ENCODE assay signal across 8 cellular contexts in the genomic region with DNA sequence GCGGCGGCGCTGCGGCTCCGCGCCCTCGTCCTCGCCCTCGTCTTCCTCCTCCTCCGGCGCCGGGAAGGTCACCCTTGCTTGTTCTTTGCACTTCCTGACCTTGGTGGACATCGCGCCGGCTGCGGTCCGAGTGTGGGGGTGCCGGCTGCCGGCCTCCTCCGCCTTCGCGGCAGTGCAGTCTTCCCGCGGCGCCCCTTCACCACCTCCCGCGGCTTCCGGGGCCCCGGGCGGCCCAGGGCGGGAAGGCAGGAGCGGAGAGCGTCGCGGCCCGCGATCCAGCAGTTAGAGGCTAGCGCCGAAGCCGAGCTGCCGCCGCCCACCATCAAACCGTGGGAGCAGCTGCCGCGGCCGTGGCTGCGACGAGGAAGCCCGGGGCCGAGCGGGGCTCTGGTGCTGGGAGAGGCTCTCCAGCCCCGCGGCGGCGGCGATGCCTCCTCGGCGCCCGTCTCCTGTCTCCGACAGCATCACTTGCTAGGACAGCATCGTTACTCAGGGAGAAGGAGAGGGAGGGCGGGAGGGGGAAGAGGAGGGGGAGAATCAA. TPM values are rescaled to one million over a fixed set of nuclear protein-coding genes. Genes with fewer than 3 reads are reported as not detected.
DNase-seq lines count a peak whose midpoint lies in the region; ATAC-seq and TF ChIP-seq lines count a peak whose summit lies in the region.

A gene (minus strand): TSS at position 491 of the 541 bp plus-strand sequence. CDS start 380 bp downstream, at position 111.

- DNase-seq in T-cell (peak in 17 of 34 experiments; percentile 1 to 27 (median 15)), brain microvascular endothelial cell (no peak), iPS-NIHi7 (ENCODE audit: extremely low spot score) (peak; percentile 50), GDM1 (lab: John Stamatoyannopoulos, UW) (no peak), superior temporal gyrus (ENCODE audit: extremely low spot score) (no peak)
- DNase-seq in stimulated activated CD4-positive, alpha-beta T cell treated with anti-CD3 and anti-CD28 coated beads, Interleukin-12 subunit alpha, Interleukin-12 subunit beta, amount 100 ng/mL, for 4 hours = peak; percentile 29

- no peaks in the 10 kb centered on the region for H3K36me3 ChIP-seq in brain microvascular endothelial cell (replicated peaks)

- ATAC-seq in GM18517 (IDR thresholded peaks at IDR 0.05; ENCODE audit: unreplicated experiment) (peak; percentile 25), HG02884 (IDR thresholded peaks at IDR 0.05; ENCODE audit: unreplicated experiment) (peak; percentile 32), T-cell (replicated peaks in 1 of 4) (peak; percentile 43 to 48 (median 46))

- peaks cover 14 to 22% (median 19%) of the 10 kb centered on the region in 3 donors for H3K4me1 Mint-ChIP-seq in T-cell

- TF ChIP-seq CTCF in brain microvascular endothelial cell (IDR thresholded peaks at IDR 0.05; ENCODE audit: low read depth, low read length, missing control alignments) = no peak

- no peaks in the 10 kb centered on the region for H3K27me3 ChIP-seq in brain microvascular endothelial cell (replicated peaks)

- CTCF ChIA-PET in T-cell (lab: Charles Lee) = no interaction called here

- peak within 1 kb of the TSS in 1 of 2 donors; percentile 10 for H3K27ac Mint-ChIP-seq in T-cell

- peak within 1 kb of the TSS; percentile 60 for H3K4me3 ChIP-seq in brain microvascular endothelial cell (ENCODE audit: low read depth, low read length)

- no peak within 1 kb of the TSS for H3K27ac ChIP-seq in brain microvascular endothelial cell

- H3K4me3 Mint-ChIP-seq in T-cell = peak within 1 kb of the TSS; percentile 79 to 90 (median 87)

- H3K9me3 Mint-ChIP-seq in T-cell = no peaks in the 10 kb centered on the region

- H3K27me3 Mint-ChIP-seq in T-cell = peaks cover 10 to 38% of the 10 kb centered on the region in 2 donors

- in situ Hi-C loops in brain microvascular endothelial cell (cut with HindIII; ENCODE audit: low pct_ligation_motif_present, low sequenced_read_pairs) = no loop called here

- no peaks in the 10 kb centered on the region for H3K36me3 Mint-ChIP-seq in T-cell

- POLR2A ChIA-PET in T-cell (lab: Charles Lee) = no interaction called here

RNA-seq across cellular contexts. Expression of the gene that starts here (rescaled TPM):
- total RNA-seq in T-cell = under 1 TPM in 4 of 5 donors, not detected in 1; 0.18 to 0.59 (median 0.33) TPM

Comparison
In these comparisons a context has a peak if more than half of its experiments do, and no peak if none do; other contexts are left out.
1. Peak in ATAC-seq in T-cell; RNA of the gene not detected or under 1 TPM.
2. DNase-seq: peak in iPS-NIHi7 (single experiment) and stimulated activated CD4-positive, alpha-beta T cell treated with anti-CD3 and anti-CD28 coated beads, Interleukin-12 subunit alpha, Interleukin-12 subunit beta, amount 100 ng/mL, for 4 hours (single experiment); none in brain microvascular endothelial cell (single experiment), GDM1 (single experiment) and superior temporal gyrus (single experiment).
3. Peak in every context shown above with its lines, with median percentiles within 50 percentile points of each other: ATAC-seq.